ENCODE assay signal across 8 cellular contexts in the genomic region with DNA sequence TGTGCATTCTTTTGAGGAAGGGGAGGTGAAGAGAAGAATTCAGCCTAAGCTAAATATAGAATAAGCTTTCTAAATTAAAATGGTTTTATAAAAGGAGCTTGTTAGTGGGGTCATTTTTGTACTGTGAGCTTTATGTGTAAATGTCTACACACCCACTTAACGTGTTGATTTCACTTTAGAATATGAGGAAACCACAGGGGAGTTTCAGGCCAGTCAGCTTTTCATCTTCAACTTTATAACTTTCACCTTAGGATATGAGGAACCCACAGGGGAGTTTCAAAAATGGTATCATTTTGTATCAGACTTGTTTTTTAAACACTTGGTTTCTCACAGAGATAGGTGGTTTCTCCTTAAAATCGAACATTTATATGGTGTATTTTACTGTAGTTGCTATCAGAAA.
DNase-seq lines count a peak whose midpoint lies in the region; ATAC-seq and TF ChIP-seq lines count a peak whose summit lies in the region.
"Not testable (repeated sequence)": the region's sequence is repeated elsewhere in the genome, so short reads cannot be mapped to it uniquely, and the experiment has no call there.

No MANE protein-coding gene starts in this region.

- not testable (repeated sequence) for H3K9me2 ChIP-seq in OCI-LY7 (ENCODE audit: insufficient read depth, low read length)

- not testable (repeated sequence) for TF ChIP-seq POLR2A in vagina (IDR thresholded peaks at IDR 0.05)

- ATAC-seq in GM18508 (IDR thresholded peaks at IDR 0.05; ENCODE audit: insufficient read depth, unreplicated experiment), result peak; percentile 37
- not testable (repeated sequence) for ATAC-seq in activated T-cell treated with anti-CD3 and anti-CD28 coated beads, Interleukin-2, amount 50 U/mL, for 4 hours; naive B cell (ENCODE audit: low read depth in 2 of 2)

- not testable (repeated sequence) for H3K4me1 ChIP-seq in OCI-LY7 (ENCODE audit: insufficient read depth, low read length, poor library complexity, severe bottlenecking); skeletal muscle tissue (ENCODE audit: control insufficient read depth in 3 of 3, insufficient read depth in 3 of 3, low read length in 3 of 3); vagina

- H3K27ac Mint-ChIP-seq in MCF 10A (ENCODE audit: low read depth, unreplicated experiment) (peak overlapping the region; percentile 94), naive B cell (peak overlapping the region in 4 of 6 donors; percentile 20 to 74 (median 50))

- not testable (repeated sequence) for H3K9me3 ChIP-seq in OCI-LY7 (ENCODE audit: low read length); skeletal muscle tissue (ENCODE audit: control insufficient read depth in 3 of 3, low read length in 3 of 3); vagina

- not testable (repeated sequence) for H2AFZ ChIP-seq in OCI-LY7 (ENCODE audit: low read length)

- peak overlapping the region; percentile 26 for H3K4me3 ChIP-seq in OCI-LY7 (ENCODE audit: low read depth, low read length, poor library complexity, severe bottlenecking)
- peak overlapping the region; percentile 65 for H3K4me3 ChIP-seq in fibroblast of the aortic adventitia (ENCODE audit: low read depth, low read length)
- peak overlapping the region; percentile 64 to 71 (median 70) for H3K4me3 ChIP-seq in skeletal muscle tissue (ENCODE audit: low read length in 3 of 3)
- H3K4me3 ChIP-seq in vagina, result peak overlapping the region; percentile 57 to 74

- not testable (repeated sequence) for H3K27ac ChIP-seq in OCI-LY7 (ENCODE audit: low read depth, low read length, poor library complexity, severe bottlenecking)
- H3K27ac ChIP-seq in skeletal muscle tissue (ENCODE audit: low read depth, low read length) (peak overlapping the region; percentile 62), vagina (peak overlapping the region; percentile 98)

- not testable (repeated sequence) for H3K27me3 ChIP-seq in skeletal muscle tissue (ENCODE audit: control insufficient read depth in 3 of 3, insufficient read depth in 3 of 3, low read length in 3 of 3); vagina

- DNase-seq in OCI-LY7 (ENCODE audit: low spot score); activated T-cell treated with anti-CD3 and anti-CD28 coated beads, Interleukin-2, amount 50 U/mL, for 4 hours; MCF 10A (ENCODE audit: unreplicated experiment); fibroblast of the aortic adventitia (ENCODE audit: low read depth); vagina (ENCODE audit: extremely low spot score in 2 of 2): not testable (repeated sequence)
- DNase-seq in naive B cell, result peak; percentile 5

- not testable (repeated sequence) for H3K36me3 ChIP-seq in OCI-LY7 (ENCODE audit: insufficient read depth, low read length); skeletal muscle tissue (ENCODE audit: control insufficient read depth in 3 of 3, insufficient read depth in 3 of 3, low read length in 3 of 3); vagina

- H3K27me3 Mint-ChIP-seq in activated T-cell treated with anti-CD3 and anti-CD28 coated beads, Interleukin-2, amount 50 U/mL, for 4 hours (ENCODE audit: low read depth); MCF 10A (ENCODE audit: insufficient read depth, unreplicated experiment); naive B cell: not testable (repeated sequence)

- intact Hi-C loops in OCI-LY7 (cut with micrococcal nuclease; ENCODE audit: unreplicated experiment); MCF 10A (cut with micrococcal nuclease); vagina (cut with DNase I): not testable (repeated sequence)

- peaks cover 14% of the 10 kb centered on the region for H3K4me1 Mint-ChIP-seq in activated T-cell treated with anti-CD3 and anti-CD28 coated beads, Interleukin-2, amount 50 U/mL, for 4 hours (ENCODE audit: low read depth)
- H3K4me1 Mint-ChIP-seq in MCF 10A (ENCODE audit: insufficient read depth, unreplicated experiment), result not testable (repeated sequence)
- H3K4me1 Mint-ChIP-seq in naive B cell, result peaks cover 6 to 11% (median 9%) of the 10 kb centered on the region in 3 donors

- H3K4me3 Mint-ChIP-seq in activated T-cell treated with anti-CD3 and anti-CD28 coated beads, Interleukin-2, amount 50 U/mL, for 4 hours, result peak overlapping the region; percentile 82
- H3K4me3 Mint-ChIP-seq in MCF 10A (ENCODE audit: unreplicated experiment) (peak overlapping the region; percentile 79), naive B cell (peak overlapping the region; percentile 69 to 88 (median 82))

- not testable (repeated sequence) for H3K9me3 Mint-ChIP-seq in activated T-cell treated with anti-CD3 and anti-CD28 coated beads, Interleukin-2, amount 50 U/mL, for 4 hours; MCF 10A (ENCODE audit: unreplicated experiment); naive B cell

- not testable (repeated sequence) for TF ChIP-seq CTCF in OCI-LY7 (conservative IDR thresholded peaks at IDR 0.05; ENCODE audit: low read length); MCF 10A (IDR thresholded peaks at IDR 0.05; ENCODE audit: unreplicated experiment); fibroblast of the aortic adventitia (IDR thresholded peaks at IDR 0.05; ENCODE audit: insufficient read depth, low read length); vagina (IDR thresholded peaks at IDR 0.05)

- peak overlapping the region in 2 of 3 donors; percentile 71 to 76 for H3K9ac ChIP-seq in skeletal muscle tissue (ENCODE audit: low read depth in 1 of 3, low read length in 3 of 3)

- H4K20me1 ChIP-seq in OCI-LY7 (ENCODE audit: insufficient read depth, low read length), result not testable (repeated sequence)

- H3K4me2 ChIP-seq in OCI-LY7 (ENCODE audit: low read length), result not testable (repeated sequence)

- CTCF ChIA-PET in OCI-LY7 (lab: Charles Lee; ENCODE audit: unreplicated experiment); MCF 10A (lab: Yijun Ruan, JAX): not testable (repeated sequence)

- not testable (repeated sequence) for BruUV-seq in OCI-LY7 (replicated peaks; lab: Mats Ljungman, UMichigan); MCF 10A (replicated peaks; lab: Mats Ljungman, UMichigan)

- POLR2A ChIA-PET in OCI-LY7 (lab: Charles Lee), result not testable (repeated sequence)
- POLR2A ChIA-PET in MCF 10A (lab: Yijun Ruan, JAX), result interaction anchor here (1.1 kb wide), 1 partner anchor 172 kb away, joined by 5 read pairs; the partner anchor contains the start of gene NIPA2

- not testable (repeated sequence) for H3K79me2 ChIP-seq in OCI-LY7 (ENCODE audit: insufficient read depth, low read depth, low read length)

- H3K36me3 Mint-ChIP-seq in activated T-cell treated with anti-CD3 and anti-CD28 coated beads, Interleukin-2, amount 50 U/mL, for 4 hours (ENCODE audit: insufficient read depth); MCF 10A (ENCODE audit: insufficient read depth, unreplicated experiment); naive B cell: not testable (repeated sequence)
